In genomic region chr7:73446716-73447115, GRCh38 we compare ENCODE assay signal across 1 cellular context.
TF ChIP-seq lines count a peak whose summit lies in the region.

No MANE protein-coding gene starts in this region.

TF ChIP-seq in IMR-90, 13 proteins besides CTCF, POLR2A, EP300 and RAD21:
- TF ChIP-seq USF2 (IDR thresholded peaks at IDR 0.05; ENCODE audit: low read depth, low read length) (no peak), NFE2L2 (IDR thresholded peaks at IDR 0.05; ENCODE audit: low read depth, low read length) (no peak), RCOR1 (IDR thresholded peaks at IDR 0.05; ENCODE audit: insufficient replicate concordance, low read length) (no peak)
